Comparison of ENCODE assay signal across 25 cellular contexts in the genomic region with DNA sequence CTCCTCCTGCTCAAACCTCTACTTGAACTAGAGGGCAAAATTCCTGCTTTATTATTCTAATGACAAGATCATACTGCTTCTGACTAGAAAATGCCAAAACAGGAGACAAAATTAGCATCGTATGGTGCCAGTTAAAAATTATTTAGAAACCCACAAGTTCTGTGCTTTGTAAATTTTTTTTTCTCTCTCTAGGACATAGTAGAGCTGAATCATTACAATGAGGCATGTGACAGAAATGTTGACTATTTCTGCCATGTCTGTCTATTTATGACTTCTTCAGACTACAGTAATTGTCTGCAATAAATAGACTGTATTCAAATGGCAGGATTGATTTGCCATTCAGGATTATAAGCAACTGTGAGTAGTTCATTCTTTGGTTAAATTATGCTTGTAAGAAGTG.
DNase-seq lines count a peak whose midpoint lies in the region; ATAC-seq and TF ChIP-seq lines count a peak whose summit lies in the region.
"Had no signal": no experiment of that assay in that cellular context is flagged by ENCODE, and none has a peak within 500 bp of the region (broad histone marks: within the 10 kb centered on the region; RNA-seq: fewer than 3 reads in every experiment).

No MANE protein-coding gene starts in this region.

- no peaks in the 10 kb centered on the region for H3K9me3 ChIP-seq in mucosa of descending colon
- H3K9me3 ChIP-seq: A549, breast epithelium, pancreas, SJCRH30, upper lobe of left lung had no signal

- DNase-seq in AG04449 (ENCODE audit: low read depth, low spot score) (peak; percentile 38), M059J (ENCODE audit: low read depth) (peak; percentile 34), choroid plexus epithelial cell (ENCODE audit: low read depth) (peak; percentile 26), kidney tubule cell (ENCODE audit: low spot score) (peak; percentile 46), caudate nucleus (lab: John Stamatoyannopoulos, UW) (no peak), GM10266 (ENCODE audit: extremely low spot score) (no peak), iPS-NIHi11 (ENCODE audit: low spot score) (no peak), mucosa of descending colon (no peak)
- DNase-seq: activated B cell treated with CpG ODN at 0.5 μM for 24 hours; activated CD8-positive, alpha-beta T cell treated with anti-CD3 and anti-CD28 coated beads for 36 hours; activated T-cell treated with anti-CD3 and anti-CD28 coated beads, Interleukin-2, amount 50 U/mL, for 4 hours; DMS 273 treated with DMSO at 0.1 percent for 48 hours; islet precursor cell; MV-4-11; naive B cell; NCI-H1694 treated with DMSO at 0.1 percent for 48 hours; NCI-H774; OCI-M1; pancreas; SJCRH30; stimulated activated CD4-positive, alpha-beta T cell treated with anti-CD3 and anti-CD28 coated beads, Interleukin-2, amount 100 ng/mL, for 24 hours; upper lobe of left lung had no signal

- no peak overlapping the region for H3K27ac ChIP-seq in caudate nucleus (ENCODE audit: low read depth, low read length)
- H3K27ac ChIP-seq: A549, breast epithelium, pancreas, SJCRH30, upper lobe of left lung had no signal

- intact Hi-C loops in mucosa of descending colon (cut with DNase I, micrococcal nuclease), result no loop called here

- CTCF ChIA-PET in AG04449 (lab: Yijun Ruan, JAX), result interaction anchor here (0.7 to 1.9 kb wide), 2 partner anchors 19 to 34 kb away, joined by 3 to 7 read pairs; no protein-coding TSS in a partner anchor

- no peak for TF ChIP-seq CTCF in AG04449 (IDR thresholded peaks at IDR 0.05; ENCODE audit: insufficient read depth, low read length, missing control alignments)
- no peak for TF ChIP-seq CTCF in choroid plexus epithelial cell (conservative IDR thresholded peaks at IDR 0.05; ENCODE audit: low read depth, low read length)
- no peak for TF ChIP-seq CTCF in GM10266 (IDR thresholded peaks at IDR 0.05; ENCODE audit: control insufficient read depth, insufficient read depth, low read depth, missing control alignments)
- TF ChIP-seq CTCF in mucosa of descending colon (IDR thresholded peaks at IDR 0.05), result no peak

- H3K36me3 ChIP-seq in mucosa of descending colon (ENCODE audit: low read depth), result no peaks in the 10 kb centered on the region
- H3K36me3 ChIP-seq: breast epithelium, pancreas, SJCRH30, upper lobe of left lung had no signal

- H3K4me3 ChIP-seq in AG04449 (ENCODE audit: low read depth, low read length), result no peak overlapping the region
- H3K4me3 ChIP-seq in choroid plexus epithelial cell (ENCODE audit: low read depth, low read length), result no peak overlapping the region
- H3K4me3 ChIP-seq in mucosa of descending colon, result no peak overlapping the region
- H3K4me3 ChIP-seq: A549, breast epithelium, pancreas, SJCRH30, upper lobe of left lung had no signal

- POLR2A ChIA-PET in AG04449 (lab: Yijun Ruan, JAX), result interaction anchor here (1.0 kb wide), 1 partner anchor 41 kb away, joined by 3 read pairs; no protein-coding TSS in a partner anchor

- no peaks in the 10 kb centered on the region for H3K4me1 ChIP-seq in mucosa of descending colon (ENCODE audit: low read depth)
- H3K4me1 ChIP-seq: A549, breast epithelium, pancreas, SJCRH30 had no signal

- no peak for ATAC-seq in mucosa of descending colon
- ATAC-seq: A549; activated CD8-positive, alpha-beta T cell treated with anti-CD3 and anti-CD28 coated beads for 36 hours; activated T-cell treated with anti-CD3 and anti-CD28 coated beads, Interleukin-2, amount 50 U/mL, for 4 hours; pancreas; sciatic nerve had no signal

Comparison
In these comparisons a context has a peak if more than half of its experiments do, and no peak if none do; other contexts are left out.
1. DNase-seq: peak in AG04449 (single experiment), M059J (single experiment), choroid plexus epithelial cell (single experiment) and kidney tubule cell (single experiment); none in caudate nucleus (0 of 61), GM10266 (single experiment), iPS-NIHi11 (single experiment) and mucosa of descending colon (0 of 3).